In genomic region chr11:15842345-15842744, GRCh38 we compare ENCODE assay signal across 1 cellular context.
TF ChIP-seq lines count a peak whose summit lies in the region.

No MANE protein-coding gene starts in this region.

TF ChIP-seq in IMR-90, 13 proteins besides CTCF, POLR2A, EP300 and RAD21 (continued from another document):
- TF ChIP-seq SMC3 (IDR thresholded peaks at IDR 0.05; ENCODE audit: low read depth, low read length): no peak
- no peak for TF ChIP-seq RCOR1 (IDR thresholded peaks at IDR 0.05; ENCODE audit: insufficient replicate concordance, low read length)
